ENCODE assay signal across 32 cellular contexts in genomic region chr14:26081043-26081442, GRCh38.
DNase-seq lines count a peak whose midpoint lies in the region; ATAC-seq, FAIRE-seq and TF ChIP-seq lines count a peak whose summit lies in the region.
"Had no signal": no experiment of that assay in that cellular context is flagged by ENCODE, and none has a peak within 500 bp of the region (broad histone marks: within the 10 kb centered on the region; RNA-seq: fewer than 3 reads in every experiment).

No MANE protein-coding gene starts in this region.

- H3K27me3 ChIP-seq in HepG2 (ENCODE audit: control insufficient read depth in 1 of 2, insufficient read depth in 2 of 2, low read length in 2 of 2) (no peaks in the 10 kb centered on the region), right lobe of liver (no peaks in the 10 kb centered on the region), GM12878 (replicated peaks in 1 of 2; ENCODE audit: control insufficient read depth in 2 of 2, insufficient read depth in 2 of 2, low read length in 1 of 2) (no peaks in the 10 kb centered on the region)
- H3K27me3 ChIP-seq: BE2C; BLaER1; BLaER1 treated with 17β-estradiol and CSF1 and Interleukin-3, amounts not matched to agents 10 nM and 100 nM had no signal

- ATAC-seq in HepG2 = no peak
- ATAC-seq in right lobe of liver = no peak
- ATAC-seq in GM12878 = no peak
- ATAC-seq: A549; CD8-positive, alpha-beta T cell had no signal

- CTCF ChIA-PET in HepG2 (lab: Yijun Ruan, JAX; ENCODE audit: low intra/inter-chr PET ratio, low total read pairs) = no interaction called here
- CTCF ChIA-PET in GM12878 (lab: Yijun Ruan, JAX) = no interaction called here

- SMC1A ChIA-PET in GM12878 (lab: Charles Lee; ENCODE audit: uncharacterized antibody, unreplicated experiment) = no interaction called here

- H3K4me3 ChIP-seq in HepG2 (replicated peaks in 1 of 3; ENCODE audit: insufficient read depth in 1 of 3, low read depth in 2 of 3, low read length in 3 of 3) (no peak overlapping the region), right lobe of liver (no peak overlapping the region), GM12878 (no peak overlapping the region)
- H3K4me3 ChIP-seq: A549; BLaER1; BLaER1 treated with 17β-estradiol and CSF1 and Interleukin-3, amounts not matched to agents 10 nM and 100 nM had no signal

- in situ Hi-C loops in HepG2 (cut with HindIII; ENCODE audit: extremely low pct_ligation_motif_present, low pct_unique_long_range_greater_than_20kb) = no loop called here
- in situ Hi-C loops in GM12878 (cut with MboI) = no loop called here

- H3K4me2 ChIP-seq in HepG2 (ENCODE audit: low read depth, low read length) (no peak overlapping the region), GM12878 (ENCODE audit: control insufficient read depth, insufficient read depth) (no peak overlapping the region)
- H3K4me2 ChIP-seq: A549; BLaER1; BLaER1 treated with 17β-estradiol and CSF1 and Interleukin-3, amounts not matched to agents 10 nM and 100 nM had no signal

- no TSS peak for BruUV-seq in HepG2 (replicated peaks; lab: Mats Ljungman, UMichigan)
- no TSS peak for BruUV-seq in GM12878 (replicated peaks; lab: Mats Ljungman, UMichigan)

- H3K9me3 ChIP-seq in HepG2 (ENCODE audit: low read length) = peaks cover 92% of the 10 kb centered on the region
- H3K9me3 ChIP-seq in right lobe of liver = no peaks in the 10 kb centered on the region
- H3K9me3 ChIP-seq in GM12878 (replicated peaks; ENCODE audit: control insufficient read depth, insufficient read depth, low read length) = no peaks in the 10 kb centered on the region
- H3K9me3 ChIP-seq: A549, BE2C, BLaER1, Caco-2 had no signal

- H4K20me1 ChIP-seq in HepG2 (ENCODE audit: insufficient read depth, low read length) = no peaks in the 10 kb centered on the region
- H4K20me1 ChIP-seq in GM12878 (ENCODE audit: control insufficient read depth, insufficient read depth) = no peaks in the 10 kb centered on the region
- H4K20me1 ChIP-seq: BLaER1; BLaER1 treated with 17β-estradiol and CSF1 and Interleukin-3, amounts not matched to agents 10 nM and 100 nM had no signal

- RAD21 ChIA-PET in GM12878 (lab: Charles Lee; ENCODE audit: unreplicated experiment) = no interaction called here

- FAIRE-seq in HepG2 (lab: Jason Lieb, UNC) = no peak
- FAIRE-seq in HTR-8/SVneo (lab: Jason Lieb, UNC) = peak; percentile 87
- no peak for FAIRE-seq in GM12878 (lab: Jason Lieb, UNC)
- FAIRE-seq: A549, D721Med had no signal

- H3K79me2 ChIP-seq in HepG2 (ENCODE audit: insufficient read depth, low read length) = no peaks in the 10 kb centered on the region
- H3K79me2 ChIP-seq in GM12878 (ENCODE audit: control insufficient read depth, insufficient read depth, low read length) = no peaks in the 10 kb centered on the region

- no peak for TF ChIP-seq RAD21 in HepG2 (CRISPR knock-in tag; IDR thresholded peaks at IDR 0.05)
- TF ChIP-seq RAD21 in GM12878 (IDR thresholded peaks at IDR 0.05; ENCODE audit: insufficient read depth, low read depth, low read length) = no peak

- POLR2A ChIA-PET in HepG2 (lab: Yijun Ruan, JAX) (no interaction called here), GM12878 (lab: Charles Lee) (no interaction called here)

- no peaks in the 10 kb centered on the region for H3K36me3 ChIP-seq in HepG2 (replicated peaks in 1 of 2; ENCODE audit: control insufficient read depth in 1 of 2, insufficient read depth in 2 of 2, low read length in 2 of 2)
- H3K36me3 ChIP-seq in right lobe of liver = no peaks in the 10 kb centered on the region
- H3K36me3 ChIP-seq in GM12878 (ENCODE audit: control insufficient read depth in 2 of 2, insufficient read depth in 2 of 2, low read length in 1 of 2) = no peaks in the 10 kb centered on the region
- H3K36me3 ChIP-seq: BE2C; BLaER1; BLaER1 treated with 17β-estradiol and CSF1 and Interleukin-3, amounts not matched to agents 10 nM and 100 nM had no signal

- DNase-seq in HepG2 (ENCODE audit: low spot score) (no peak), right lobe of liver (no peak), HTR-8/SVneo (ENCODE audit: insufficient read length, low spot score) (no peak), GM12878 (ENCODE audit: low read depth, low spot score) (no peak), mucosa of gallbladder (ENCODE audit: low spot score) (no peak)
- DNase-seq in stimulated activated naive CD4-positive, alpha-beta T cell treated with Interleukin-2 at 50 U/mL for 16 hours (lab: John Stamatoyannopoulos, UW) = no peak
- DNase-seq: 8988T; ACHN; AML-193; BE2C; C1 segment of cervical spinal cord; Caco-2; Calu3; CD4-positive, alpha-beta memory T cell; CD4-positive, alpha-beta T cell; CD4-positive, CD25-positive, alpha-beta regulatory T cell; CD8-positive, alpha-beta memory T cell; CD8-positive, alpha-beta T cell; COR-L47; DMS 273 treated with DMSO at 0.1 percent for 48 hours; DMS153; DMS53; DMS79; DMS79 treated with DMSO at 0.1 percent for 48 hours; DND-41; EL had no signal

- intact Hi-C loops in HepG2 (cut with micrococcal nuclease; ENCODE audit: unreplicated experiment) (no loop called here), right lobe of liver (cut with DNase I) (no loop called here), GM12878 (cut with micrococcal nuclease; ENCODE audit: unreplicated experiment) (no loop called here)

- H3K4me1 ChIP-seq in HepG2 (ENCODE audit: insufficient read depth, low read length) (no peaks in the 10 kb centered on the region), right lobe of liver (no peaks in the 10 kb centered on the region), GM12878 (ENCODE audit: control insufficient read depth, insufficient read depth, low read length) (no peaks in the 10 kb centered on the region)
- H3K4me1 ChIP-seq: A549; BE2C; BLaER1; BLaER1 treated with 17β-estradiol and CSF1 and Interleukin-3, amounts not matched to agents 10 nM and 100 nM; Caco-2 had no signal

- H2AFZ ChIP-seq in HepG2 (ENCODE audit: low read length) (no peak overlapping the region), GM12878 (ENCODE audit: control insufficient read depth, low read depth, low read length) (no peak overlapping the region)

- H3K27ac ChIP-seq in HepG2 (ENCODE audit: extremely low read length, insufficient read depth, low read length) (no peak overlapping the region), right lobe of liver (no peak overlapping the region), GM12878 (ENCODE audit: control insufficient read depth, insufficient read depth) (no peak overlapping the region)
- H3K27ac ChIP-seq: 22Rv1; A549; BLaER1; BLaER1 treated with 17β-estradiol and CSF1 and Interleukin-3, amounts not matched to agents 10 nM and 100 nM; C4-2B had no signal

- TF ChIP-seq CTCF in HepG2 (CRISPR knock-in tag; IDR thresholded peaks at IDR 0.05) (no peak), right lobe of liver (IDR thresholded peaks at IDR 0.05) (no peak), GM12878 (IDR thresholded peaks at IDR 0.05 in 2 of 3, conservative IDR thresholded peaks at IDR 0.05 in 1 of 3; ENCODE audit: control insufficient read depth in 2 of 3, extremely low read depth in 1 of 3, insufficient read depth in 1 of 3, low read depth in 3 of 3, low read length in 3 of 3) (no peak)

- no peak for TF ChIP-seq POLR2A in HepG2 (IDR thresholded peaks at IDR 0.05; ENCODE audit: insufficient read depth in 1 of 2, low read depth in 2 of 2, low read length in 2 of 2)
- TF ChIP-seq POLR2A in right lobe of liver (IDR thresholded peaks at IDR 0.05) = no peak
- no peak for TF ChIP-seq POLR2A in GM12878 (IDR thresholded peaks at IDR 0.05; ENCODE audit: low read depth, low read length)

- TF ChIP-seq EP300 in HepG2 (IDR thresholded peaks at IDR 0.05; ENCODE audit: low read depth in 2 of 2, low read length in 2 of 2) (no peak), HepG2 (CRISPR knock-in tag; IDR thresholded peaks at IDR 0.05; ENCODE audit: borderline replicate concordance) (no peak), GM12878 (IDR thresholded peaks at IDR 0.05; ENCODE audit: borderline replicate concordance in 1 of 2, control insufficient read depth in 1 of 2, low read depth in 2 of 2, low read length in 2 of 2) (no peak)

- H3K9ac ChIP-seq in HepG2 (ENCODE audit: insufficient read depth, low read depth, low read length) (no peak overlapping the region), GM12878 (ENCODE audit: control insufficient read depth, insufficient read depth, low read length) (no peak overlapping the region)
- H3K9ac ChIP-seq: BLaER1; BLaER1 treated with 17β-estradiol and CSF1 and Interleukin-3, amounts not matched to agents 10 nM and 100 nM had no signal

- WGBS in HepG2 (ENCODE audit: low lambda C conversion rate) = 56% methylated on average over 10 of the region's 10 CpGs
- 72% methylated on average over 9 of the region's 10 CpGs for WGBS in right lobe of liver (ENCODE audit: insufficient coverage, low coverage, low lambda C conversion rate, missing lambda C conversion rate)
- 65% methylated on average over 10 of the region's 10 CpGs for WGBS in GM12878 (ENCODE audit: insufficient coverage, insufficient replicate concordance, low lambda C conversion rate, missing lambda C conversion rate)

TF ChIP-seq in HepG2, 621 proteins besides CTCF, POLR2A, EP300 and RAD21 (continues in another document):
- no peak for TF ChIP-seq ZBTB7A (CRISPR knock-in tag; IDR thresholded peaks at IDR 0.05)
- TF ChIP-seq ZNF337 (CRISPR knock-in tag; IDR thresholded peaks at IDR 0.05; ENCODE audit: borderline replicate concordance, low read depth) = no peak
- TF ChIP-seq ZMAT3 (CRISPR knock-in tag; conservative IDR thresholded peaks at IDR 0.05) = no peak
- peak; percentile 91 for TF ChIP-seq CREB1 (IDR thresholded peaks at IDR 0.05)
- no peak for TF ChIP-seq CREB1 (CRISPR knock-in tag; IDR thresholded peaks at IDR 0.05)
- no peak for TF ChIP-seq ZNF773 (CRISPR knock-in tag; IDR thresholded peaks at IDR 0.05; ENCODE audit: borderline replicate concordance)

TF ChIP-seq in GM12878, 131 proteins besides CTCF, POLR2A, EP300 and RAD21 (continues in another document):
- no peak for TF ChIP-seq KLF5 (IDR thresholded peaks at IDR 0.05; ENCODE audit: partially characterized antibody)
- TF ChIP-seq RB1 (IDR thresholded peaks at IDR 0.05; ENCODE audit: borderline replicate concordance) = no peak
- TF ChIP-seq NFXL1 (IDR thresholded peaks at IDR 0.05; ENCODE audit: borderline replicate concordance) = no peak
- peak; percentile 51 for TF ChIP-seq BCL3 (IDR thresholded peaks at IDR 0.05; ENCODE audit: borderline replicate concordance, insufficient read depth, low read depth, low read length, poor library complexity, severe bottlenecking)
- no peak for TF ChIP-seq ZNF274 (IDR thresholded peaks at IDR 0.05; ENCODE audit: insufficient read depth, insufficient read length)
- no peak for TF ChIP-seq ETV6 (conservative IDR thresholded peaks at IDR 0.05 in 1 of 2, IDR thresholded peaks at IDR 0.05 in 1 of 2; ENCODE audit: borderline replicate concordance in 1 of 2, low read depth in 1 of 2)

Comparison
In these comparisons a context has a peak if more than half of its experiments do, and no peak if none do; other contexts are left out.
1. Of the 75 proteins assayed by ChIP-seq in both HepG2 and GM12878: peak only in HepG2: none; only in GM12878: BCL3; in both: none; in neither: 73; mixed calls (peak in some experiments, not most) for 1.